In the genomic region with DNA sequence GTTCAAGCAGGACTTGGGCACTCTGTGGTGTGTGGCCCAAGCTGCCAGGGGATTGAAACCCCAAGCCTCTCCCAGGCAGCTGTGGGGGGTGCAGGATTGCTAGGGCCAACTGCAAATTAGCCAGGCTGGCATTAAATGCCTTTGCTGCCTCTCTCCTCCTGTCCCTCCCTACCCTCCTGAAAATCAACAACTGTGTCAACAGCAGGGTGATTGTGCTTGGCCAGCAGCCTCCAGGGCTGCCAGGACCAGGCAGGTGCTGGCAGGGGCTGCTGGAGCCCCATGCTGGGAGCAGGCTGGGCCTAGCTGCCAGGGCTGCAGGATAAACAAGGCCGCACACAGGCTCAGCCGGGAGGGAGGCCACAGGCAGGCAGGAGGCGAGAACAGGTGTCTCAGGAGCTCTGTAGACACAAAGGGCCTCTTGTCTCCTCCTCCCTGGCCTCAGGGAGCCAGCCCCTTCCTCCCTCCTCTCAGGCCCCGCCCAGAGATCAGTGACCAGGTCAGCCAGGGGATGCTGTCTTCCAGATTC, we compare ENCODE assay signal across 2 cellular contexts.
TF ChIP-seq lines count a peak whose summit lies in the region.

No MANE protein-coding gene starts in this region.

TF ChIP-seq in H1, 55 proteins besides CTCF, POLR2A, EP300 and RAD21 (continued from another document and continues in another):
- TF ChIP-seq ZNF274 (IDR thresholded peaks at IDR 0.05; ENCODE audit: borderline replicate concordance, extremely low read depth, low read length): no peak
- no peak for TF ChIP-seq SIX5 (IDR thresholded peaks at IDR 0.05; ENCODE audit: low read depth, low read length)
- 0 out of 2 replicates have a peak, but pooled peaks have one; percentile 34 for TF ChIP-seq SP1 (IDR thresholded peaks at IDR 0.05; ENCODE audit: low read depth, low read length)
- peak; percentile 78 for TF ChIP-seq YY1 (IDR thresholded peaks at IDR 0.05; ENCODE audit: low read depth, low read length)
- no peak for TF ChIP-seq KDM4A (IDR thresholded peaks at IDR 0.05; ENCODE audit: low read depth, low read length, severe bottlenecking)
- no peak for TF ChIP-seq GABPA (IDR thresholded peaks at IDR 0.05; ENCODE audit: borderline replicate concordance, insufficient read depth, low read length)
- no peak for TF ChIP-seq NANOG (IDR thresholded peaks at IDR 0.05; ENCODE audit: insufficient read depth, low read depth, low read length, poor library complexity, severe bottlenecking)
- no peak for TF ChIP-seq SP2 (IDR thresholded peaks at IDR 0.05; ENCODE audit: low read length)
- TF ChIP-seq KDM5A (IDR thresholded peaks at IDR 0.05; ENCODE audit: low read length): no peak
- no peak; the same call in 1 of the 2 replicates for TF ChIP-seq POLR2AphosphoS5 (IDR thresholded peaks at IDR 0.05; ENCODE audit: low read depth, low read length)
- no peak for TF ChIP-seq CBX5 (IDR thresholded peaks at IDR 0.05; ENCODE audit: low read depth, low read length)
- TF ChIP-seq HDAC6 (IDR thresholded peaks at IDR 0.05; ENCODE audit: low read depth, low read length): no peak
- TF ChIP-seq, protein P1, sequence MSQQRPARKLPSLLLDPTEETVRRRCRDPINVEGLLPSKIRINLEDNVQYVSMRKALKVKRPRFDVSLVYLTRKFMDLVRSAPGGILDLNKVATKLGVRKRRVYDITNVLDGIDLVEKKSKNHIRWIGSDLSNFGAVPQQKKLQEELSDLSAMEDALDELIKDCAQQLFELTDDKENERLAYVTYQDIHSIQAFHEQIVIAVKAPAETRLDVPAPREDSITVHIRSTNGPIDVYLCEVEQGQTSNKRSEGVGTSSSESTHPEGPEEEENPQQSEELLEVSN (IDR thresholded peaks at IDR 0.05): no peak
- no peak for TF ChIP-seq JUN (IDR thresholded peaks at IDR 0.05; ENCODE audit: low read depth, low read length)
- TF ChIP-seq CTBP2 (IDR thresholded peaks at IDR 0.05; ENCODE audit: borderline replicate concordance, insufficient read depth, insufficient read length, low read length): peak; percentile 97
- TF ChIP-seq, protein P2, sequence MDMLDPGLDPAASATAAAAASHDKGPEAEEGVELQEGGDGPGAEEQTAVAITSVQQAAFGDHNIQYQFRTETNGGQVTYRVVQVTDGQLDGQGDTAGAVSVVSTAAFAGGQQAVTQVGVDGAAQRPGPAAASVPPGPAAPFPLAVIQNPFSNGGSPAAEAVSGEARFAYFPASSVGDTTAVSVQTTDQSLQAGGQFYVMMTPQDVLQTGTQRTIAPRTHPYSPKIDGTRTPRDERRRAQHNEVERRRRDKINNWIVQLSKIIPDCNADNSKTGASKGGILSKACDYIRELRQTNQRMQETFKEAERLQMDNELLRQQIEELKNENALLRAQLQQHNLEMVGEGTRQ (IDR thresholded peaks at IDR 0.05; ENCODE audit: low read length): no peak
- peak; percentile 31 for TF ChIP-seq ASH2L (IDR thresholded peaks at IDR 0.05; ENCODE audit: low read length)
- no peak for TF ChIP-seq SIRT6 (IDR thresholded peaks at IDR 0.05; ENCODE audit: low read length)
- TF ChIP-seq POU5F1 (IDR thresholded peaks at IDR 0.05; ENCODE audit: low read depth, low read length): no peak
- TF ChIP-seq CBX8 (IDR thresholded peaks at IDR 0.05; ENCODE audit: borderline replicate concordance, low read depth, low read length): no peak
- TF ChIP-seq SP4 (IDR thresholded peaks at IDR 0.05; ENCODE audit: low read length): peak; percentile 57; the same call in 1 of the 2 replicates
- TF ChIP-seq RXRA (IDR thresholded peaks at IDR 0.05; ENCODE audit: insufficient read depth, low read depth, low read length): no peak
- TF ChIP-seq TAF1 (IDR thresholded peaks at IDR 0.05; ENCODE audit: low read depth, low read length): 0 out of 2 replicates have a peak, but pooled peaks have one; percentile 49
- no peak for TF ChIP-seq CREB1 (IDR thresholded peaks at IDR 0.05)
- TF ChIP-seq CHD2 (IDR thresholded peaks at IDR 0.05; ENCODE audit: low read length): peak; percentile 43; the same call in 1 of the 2 replicates
- no peak for TF ChIP-seq EGR1 (IDR thresholded peaks at IDR 0.05; ENCODE audit: borderline replicate concordance, low read depth, low read length)
- TF ChIP-seq KDM1A (IDR thresholded peaks at IDR 0.05; ENCODE audit: borderline replicate concordance, low read length): peak; percentile 30; the same call in 1 of the 2 replicates
- TF ChIP-seq TCF12 (IDR thresholded peaks at IDR 0.05; ENCODE audit: low read depth, low read length): peak; percentile 96
- TF ChIP-seq, protein P3, sequence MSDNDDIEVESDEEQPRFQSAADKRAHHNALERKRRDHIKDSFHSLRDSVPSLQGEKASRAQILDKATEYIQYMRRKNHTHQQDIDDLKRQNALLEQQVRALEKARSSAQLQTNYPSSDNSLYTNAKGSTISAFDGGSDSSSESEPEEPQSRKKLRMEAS (IDR thresholded peaks at IDR 0.05): peak; percentile 76
- TF ChIP-seq, protein P4, sequence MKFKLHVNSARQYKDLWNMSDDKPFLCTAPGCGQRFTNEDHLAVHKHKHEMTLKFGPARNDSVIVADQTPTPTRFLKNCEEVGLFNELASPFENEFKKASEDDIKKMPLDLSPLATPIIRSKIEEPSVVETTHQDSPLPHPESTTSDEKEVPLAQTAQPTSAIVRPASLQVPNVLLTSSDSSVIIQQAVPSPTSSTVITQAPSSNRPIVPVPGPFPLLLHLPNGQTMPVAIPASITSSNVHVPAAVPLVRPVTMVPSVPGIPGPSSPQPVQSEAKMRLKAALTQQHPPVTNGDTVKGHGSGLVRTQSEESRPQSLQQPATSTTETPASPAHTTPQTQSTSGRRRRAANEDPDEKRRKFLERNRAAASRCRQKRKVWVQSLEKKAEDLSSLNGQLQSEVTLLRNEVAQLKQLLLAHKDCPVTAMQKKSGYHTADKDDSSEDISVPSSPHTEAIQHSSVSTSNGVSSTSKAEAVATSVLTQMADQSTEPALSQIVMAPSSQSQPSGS (IDR thresholded peaks at IDR 0.05; ENCODE audit: low read length): no peak
- no peak for TF ChIP-seq RFX5 (IDR thresholded peaks at IDR 0.05; ENCODE audit: borderline replicate concordance, low read depth, low read length)
- TF ChIP-seq SAP30 (IDR thresholded peaks at IDR 0.05; ENCODE audit: insufficient read depth, insufficient replicate concordance, low read length): no peak
- no peak for TF ChIP-seq CEBPB (IDR thresholded peaks at IDR 0.05; ENCODE audit: low read depth, low read length)
- TF ChIP-seq, protein P5, sequence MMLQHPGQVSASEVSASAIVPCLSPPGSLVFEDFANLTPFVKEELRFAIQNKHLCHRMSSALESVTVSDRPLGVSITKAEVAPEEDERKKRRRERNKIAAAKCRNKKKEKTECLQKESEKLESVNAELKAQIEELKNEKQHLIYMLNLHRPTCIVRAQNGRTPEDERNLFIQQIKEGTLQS (IDR thresholded peaks at IDR 0.05; ENCODE audit: insufficient read depth, low read depth, low read length): no peak
- 0 out of 2 replicates have a peak, but pooled peaks have one; percentile 62 for TF ChIP-seq RBBP5 (IDR thresholded peaks at IDR 0.05; ENCODE audit: borderline replicate concordance, low read depth, low read length)
- TF ChIP-seq CHD1 (IDR thresholded peaks at IDR 0.05; ENCODE audit: low read depth, low read length): no peak
- peak; percentile 74; the same call in 1 of the 2 replicates for TF ChIP-seq TBP (IDR thresholded peaks at IDR 0.05; ENCODE audit: low read depth, low read length)
- no peak for TF ChIP-seq EZH2 (IDR thresholded peaks at IDR 0.05; ENCODE audit: low read depth, low read length, severe bottlenecking)
- TF ChIP-seq JUND (IDR thresholded peaks at IDR 0.05; ENCODE audit: low read length): no peak

TF ChIP-seq in neural cell, 6 proteins besides CTCF, POLR2A, EP300 and RAD21 (continued from another document):
- TF ChIP-seq, protein P6, sequence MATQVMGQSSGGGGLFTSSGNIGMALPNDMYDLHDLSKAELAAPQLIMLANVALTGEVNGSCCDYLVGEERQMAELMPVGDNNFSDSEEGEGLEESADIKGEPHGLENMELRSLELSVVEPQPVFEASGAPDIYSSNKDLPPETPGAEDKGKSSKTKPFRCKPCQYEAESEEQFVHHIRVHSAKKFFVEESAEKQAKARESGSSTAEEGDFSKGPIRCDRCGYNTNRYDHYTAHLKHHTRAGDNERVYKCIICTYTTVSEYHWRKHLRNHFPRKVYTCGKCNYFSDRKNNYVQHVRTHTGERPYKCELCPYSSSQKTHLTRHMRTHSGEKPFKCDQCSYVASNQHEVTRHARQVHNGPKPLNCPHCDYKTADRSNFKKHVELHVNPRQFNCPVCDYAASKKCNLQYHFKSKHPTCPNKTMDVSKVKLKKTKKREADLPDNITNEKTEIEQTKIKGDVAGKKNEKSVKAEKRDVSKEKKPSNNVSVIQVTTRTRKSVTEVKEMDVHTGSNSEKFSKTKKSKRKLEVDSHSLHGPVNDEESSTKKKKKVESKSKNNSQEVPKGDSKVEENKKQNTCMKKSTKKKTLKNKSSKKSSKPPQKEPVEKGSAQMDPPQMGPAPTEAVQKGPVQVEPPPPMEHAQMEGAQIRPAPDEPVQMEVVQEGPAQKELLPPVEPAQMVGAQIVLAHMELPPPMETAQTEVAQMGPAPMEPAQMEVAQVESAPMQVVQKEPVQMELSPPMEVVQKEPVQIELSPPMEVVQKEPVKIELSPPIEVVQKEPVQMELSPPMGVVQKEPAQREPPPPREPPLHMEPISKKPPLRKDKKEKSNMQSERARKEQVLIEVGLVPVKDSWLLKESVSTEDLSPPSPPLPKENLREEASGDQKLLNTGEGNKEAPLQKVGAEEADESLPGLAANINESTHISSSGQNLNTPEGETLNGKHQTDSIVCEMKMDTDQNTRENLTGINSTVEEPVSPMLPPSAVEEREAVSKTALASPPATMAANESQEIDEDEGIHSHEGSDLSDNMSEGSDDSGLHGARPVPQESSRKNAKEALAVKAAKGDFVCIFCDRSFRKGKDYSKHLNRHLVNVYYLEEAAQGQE (IDR thresholded peaks at IDR 0.05; ENCODE audit: borderline replicate concordance): no peak
- no peak for TF ChIP-seq EZH2 (IDR thresholded peaks at IDR 0.05; ENCODE audit: borderline replicate concordance, insufficient read depth, low read length, poor library complexity, severe bottlenecking)
- no peak for TF ChIP-seq TAF1 (IDR thresholded peaks at IDR 0.05; ENCODE audit: low read depth)
- no peak for TF ChIP-seq POLR2AphosphoS5 (IDR thresholded peaks at IDR 0.05)
- no peak for TF ChIP-seq MXI1 (conservative IDR thresholded peaks at IDR 0.05; ENCODE audit: poor library complexity, severe bottlenecking)
